In the genomic region with DNA sequence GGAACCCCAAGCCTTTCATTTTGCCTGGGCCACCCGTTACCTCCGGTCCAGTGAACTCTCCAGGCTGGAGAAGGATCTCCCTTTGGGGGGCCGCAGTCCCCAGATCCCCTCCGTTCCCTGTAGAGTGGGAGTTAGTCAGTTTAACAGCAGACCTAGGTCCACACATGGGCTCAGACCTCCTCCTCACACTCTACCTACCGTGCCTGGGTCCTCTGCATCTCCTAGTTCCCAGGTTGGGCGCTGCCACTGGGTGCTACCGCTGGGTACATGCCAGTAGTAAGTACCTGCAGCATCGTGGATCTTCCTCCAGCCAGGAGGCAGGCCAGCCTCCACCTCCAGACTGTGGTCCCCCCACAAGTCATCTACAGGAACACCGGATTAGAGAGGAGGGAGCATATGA, we compare ENCODE assay signal across 1 cellular context.
TF ChIP-seq lines count a peak whose summit lies in the region.

No MANE protein-coding gene starts in this region.

TF ChIP-seq in HepG2, 621 proteins besides CTCF, POLR2A, EP300 and RAD21:
- TF ChIP-seq ZNF124 (CRISPR knock-in tag; IDR thresholded peaks at IDR 0.05) (no peak), REPIN1 (CRISPR knock-in tag; IDR thresholded peaks at IDR 0.05; ENCODE audit: borderline replicate concordance, low read depth) (no peak), CENPT (CRISPR knock-in tag; IDR thresholded peaks at IDR 0.05; ENCODE audit: low read depth) (no peak), AKAP8 (CRISPR knock-in tag; IDR thresholded peaks at IDR 0.05) (no peak), XBP1 (CRISPR knock-in tag; IDR thresholded peaks at IDR 0.05) (no peak), ZFP41 (CRISPR knock-in tag; IDR thresholded peaks at IDR 0.05; ENCODE audit: borderline replicate concordance) (no peak), ZNF615 (CRISPR knock-in tag; IDR thresholded peaks at IDR 0.05; ENCODE audit: borderline replicate concordance) (no peak), SP140L (CRISPR knock-in tag; IDR thresholded peaks at IDR 0.05; ENCODE audit: borderline replicate concordance) (no peak), ZSCAN9 (CRISPR knock-in tag; IDR thresholded peaks at IDR 0.05; ENCODE audit: borderline replicate concordance) (no peak), ATM (IDR thresholded peaks at IDR 0.05; ENCODE audit: borderline replicate concordance) (no peak)
- TF ChIP-seq, protein P1, sequence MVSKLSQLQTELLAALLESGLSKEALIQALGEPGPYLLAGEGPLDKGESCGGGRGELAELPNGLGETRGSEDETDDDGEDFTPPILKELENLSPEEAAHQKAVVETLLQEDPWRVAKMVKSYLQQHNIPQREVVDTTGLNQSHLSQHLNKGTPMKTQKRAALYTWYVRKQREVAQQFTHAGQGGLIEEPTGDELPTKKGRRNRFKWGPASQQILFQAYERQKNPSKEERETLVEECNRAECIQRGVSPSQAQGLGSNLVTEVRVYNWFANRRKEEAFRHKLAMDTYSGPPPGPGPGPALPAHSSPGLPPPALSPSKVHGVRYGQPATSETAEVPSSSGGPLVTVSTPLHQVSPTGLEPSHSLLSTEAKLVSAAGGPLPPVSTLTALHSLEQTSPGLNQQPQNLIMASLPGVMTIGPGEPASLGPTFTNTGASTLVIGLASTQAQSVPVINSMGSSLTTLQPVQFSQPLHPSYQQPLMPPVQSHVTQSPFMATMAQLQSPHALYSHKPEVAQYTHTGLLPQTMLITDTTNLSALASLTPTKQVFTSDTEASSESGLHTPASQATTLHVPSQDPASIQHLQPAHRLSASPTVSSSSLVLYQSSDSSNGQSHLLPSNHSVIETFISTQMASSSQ (IDR thresholded peaks at IDR 0.05; ENCODE audit: low read depth) = no peak
- TF ChIP-seq, protein P1 (CRISPR knock-in tag; IDR thresholded peaks at IDR 0.05; ENCODE audit: borderline replicate concordance) = no peak
- TF ChIP-seq, protein P2, sequence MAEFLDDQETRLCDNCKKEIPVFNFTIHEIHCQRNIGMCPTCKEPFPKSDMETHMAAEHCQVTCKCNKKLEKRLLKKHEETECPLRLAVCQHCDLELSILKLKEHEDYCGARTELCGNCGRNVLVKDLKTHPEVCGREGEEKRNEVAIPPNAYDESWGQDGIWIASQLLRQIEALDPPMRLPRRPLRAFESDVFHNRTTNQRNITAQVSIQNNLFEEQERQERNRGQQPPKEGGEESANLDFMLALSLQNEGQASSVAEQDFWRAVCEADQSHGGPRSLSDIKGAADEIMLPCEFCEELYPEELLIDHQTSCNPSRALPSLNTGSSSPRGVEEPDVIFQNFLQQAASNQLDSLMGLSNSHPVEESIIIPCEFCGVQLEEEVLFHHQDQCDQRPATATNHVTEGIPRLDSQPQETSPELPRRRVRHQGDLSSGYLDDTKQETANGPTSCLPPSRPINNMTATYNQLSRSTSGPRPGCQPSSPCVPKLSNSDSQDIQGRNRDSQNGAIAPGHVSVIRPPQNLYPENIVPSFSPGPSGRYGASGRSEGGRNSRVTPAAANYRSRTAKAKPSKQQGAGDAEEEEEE (CRISPR knock-in tag; IDR thresholded peaks at IDR 0.05; ENCODE audit: borderline replicate concordance) = no peak
